Comparison of ENCODE assay signal across 34 cellular contexts in the genomic region with DNA sequence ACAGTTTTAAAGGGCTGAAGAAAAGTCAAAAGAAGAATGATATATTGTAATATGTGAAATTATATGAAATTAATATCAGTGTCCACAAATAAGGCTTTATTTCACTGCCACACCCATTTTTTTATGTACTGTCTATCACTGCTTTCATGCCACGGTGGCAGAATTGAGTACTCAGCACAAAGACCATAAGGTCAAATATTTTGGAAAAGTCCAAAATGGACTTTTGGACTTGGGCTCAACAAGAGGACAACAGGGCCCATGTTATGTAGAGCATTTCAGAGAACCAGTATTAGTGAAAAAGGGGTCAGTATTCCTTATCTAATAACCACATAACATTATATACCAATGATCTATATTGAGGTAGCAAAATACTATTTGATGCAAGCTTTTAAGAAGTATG.
"Had no signal": no experiment of that assay in that cellular context is flagged by ENCODE, and none has a peak within 500 bp of the region (broad histone marks: within the 10 kb centered on the region; RNA-seq: fewer than 3 reads in every experiment).

No MANE protein-coding gene starts in this region.

- H3K27ac ChIP-seq: adrenal gland, ascending aorta, body of pancreas, brain microvascular endothelial cell, breast epithelium, cardiac muscle cell had no signal

- H3K4me3 ChIP-seq: adrenal gland, ascending aorta, body of pancreas, breast epithelium, cardiac muscle cell had no signal

- H3K27me3 ChIP-seq: adrenal gland, ascending aorta, body of pancreas, brain microvascular endothelial cell, breast epithelium, cardiac muscle cell had no signal

- H3K36me3 ChIP-seq: adrenal gland, ascending aorta, brain microvascular endothelial cell, breast epithelium, cardiac muscle cell had no signal

- DNase-seq: activated effector memory CD4-positive, alpha-beta T cell treated with anti-CD3 and anti-CD28 coated beads, Interleukin-2, amount 50 U/mL, for 16 hours; activated effector memory CD4-positive, alpha-beta T cell treated with Interleukin-2 at 50 U/mL for 16 hours; activated gamma-delta T cell; activated gamma-delta T cell treated with Interleukin-2 at 50 U/mL for 16 hours; activated naive CD4-positive, alpha-beta T cell; activated naive CD4-positive, alpha-beta T cell treated with anti-CD3 and anti-CD28 coated beads for 36 hours; activated naive CD4-positive, alpha-beta T cell treated with anti-CD3 and anti-CD28 coated beads, Interleukin-2, amount 10 ng/mL, durations not matched to agents 7 days and 5 days; activated naive CD4-positive, alpha-beta T cell treated with anti-CD3 and anti-CD28 coated beads, Interleukin-2, amount 50 U/mL, for 16 hours; activated naive CD4-positive, alpha-beta T cell treated with Interleukin-2 at 50 U/mL for 16 hours; activated naive CD8-positive, alpha-beta T cell treated with anti-CD3 and anti-CD28 coated beads for 36 hours; activated naive CD8-positive, alpha-beta T cell treated with anti-CD3 and anti-CD28 coated beads, Interleukin-2, amount 10 ng/mL, durations not matched to agents 7 days and 5 days; activated naive CD8-positive, alpha-beta T cell treated with anti-CD3 and anti-CD28 coated beads, Interleukin-2, amount 50 U/mL, for 24 hours; activated T-cell treated with anti-CD3 and anti-CD28 coated beads, Interleukin-2, amount 50 U/mL, for 1 hour; activated T-cell treated with anti-CD3 and anti-CD28 coated beads, Interleukin-2, amount 50 U/mL, for 24 hours; activated T-cell treated with anti-CD3 and anti-CD28 coated beads, Interleukin-2, amount 50 U/mL, for 4 hours; activated T-cell treated with anti-CD3 and anti-CD28 coated beads, Interleukin-2, amount 50 U/mL, for 48 hours; activated T-cell treated with anti-CD3 and anti-CD28 coated beads, Interleukin-2, amount 50 U/mL, for 72 hours; adrenal gland; amniotic stem cell; amygdala; anterior cingulate cortex; aorta; body of pancreas; brain microvascular endothelial cell; caudate nucleus; central memory CD4-positive, alpha-beta T cell; cerebellar nuclear complex had no signal

- FAIRE-seq: astrocyte, bronchial epithelial cell had no signal

- ATAC-seq: activated naive CD4-positive, alpha-beta T cell treated with anti-CD3 and anti-CD28 coated beads, Interleukin-2, amount 50 U/mL, for 72 hours; activated naive CD8-positive, alpha-beta T cell treated with anti-CD3 and anti-CD28 coated beads, Interleukin-2, amount 50 U/mL, for 24 hours; activated T-cell treated with anti-CD3 and anti-CD28 coated beads, Interleukin-2, amount 50 U/mL, for 4 hours; activated T-cell treated with anti-CD3 and anti-CD28 coated beads, Interleukin-2, amount 50 U/mL, for 72 hours; activated T-helper 17 cell treated with anti-CD3 and anti-CD28 coated beads, Interleukin-2, amount 50 U/mL, for 72 hours; body of pancreas had no signal

- H3K9me3 ChIP-seq: adrenal gland, ascending aorta, body of pancreas had no signal

- H3K4me1 ChIP-seq: adrenal gland, ascending aorta, body of pancreas, breast epithelium had no signal
